ENCODE assay signal across 8 cellular contexts in the genomic region with DNA sequence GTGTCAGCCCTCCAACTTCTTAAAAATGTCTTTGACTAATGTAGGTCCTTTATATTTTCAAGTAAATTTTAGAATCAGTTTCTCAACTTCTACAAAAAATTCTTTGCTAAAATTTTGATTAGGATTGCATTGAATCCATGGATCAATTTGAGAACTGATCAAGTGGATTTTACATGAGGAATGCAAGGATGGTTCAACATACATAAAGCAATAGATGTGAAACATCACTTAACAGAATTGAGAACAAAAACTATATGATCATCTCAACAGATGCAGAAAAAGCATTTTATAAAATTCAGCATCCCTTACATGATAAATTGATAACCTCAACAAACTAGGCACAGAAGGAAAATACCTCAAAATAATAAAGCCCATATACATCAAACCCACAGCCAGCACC.
"Had no signal": no experiment of that assay in that cellular context is flagged by ENCODE, and none has a peak within 500 bp of the region (broad histone marks: within the 10 kb centered on the region; RNA-seq: fewer than 3 reads in every experiment).

No MANE protein-coding gene starts in this region.

- H2AFZ ChIP-seq: GM23338 had no signal

- FAIRE-seq: H1 had no signal

- DNase-seq: H9, HCEC 1CT, HFFc6, KG1 had no signal

- H3K4me3 ChIP-seq: GM23338 had no signal

- ATAC-seq: GM23338, HepG2 had no signal

- H3K27ac ChIP-seq: HL-60 had no signal

- H3K4me2 ChIP-seq: GM23338 had no signal
